8 cellular contexts compared by ENCODE assay signal in the genomic region with DNA sequence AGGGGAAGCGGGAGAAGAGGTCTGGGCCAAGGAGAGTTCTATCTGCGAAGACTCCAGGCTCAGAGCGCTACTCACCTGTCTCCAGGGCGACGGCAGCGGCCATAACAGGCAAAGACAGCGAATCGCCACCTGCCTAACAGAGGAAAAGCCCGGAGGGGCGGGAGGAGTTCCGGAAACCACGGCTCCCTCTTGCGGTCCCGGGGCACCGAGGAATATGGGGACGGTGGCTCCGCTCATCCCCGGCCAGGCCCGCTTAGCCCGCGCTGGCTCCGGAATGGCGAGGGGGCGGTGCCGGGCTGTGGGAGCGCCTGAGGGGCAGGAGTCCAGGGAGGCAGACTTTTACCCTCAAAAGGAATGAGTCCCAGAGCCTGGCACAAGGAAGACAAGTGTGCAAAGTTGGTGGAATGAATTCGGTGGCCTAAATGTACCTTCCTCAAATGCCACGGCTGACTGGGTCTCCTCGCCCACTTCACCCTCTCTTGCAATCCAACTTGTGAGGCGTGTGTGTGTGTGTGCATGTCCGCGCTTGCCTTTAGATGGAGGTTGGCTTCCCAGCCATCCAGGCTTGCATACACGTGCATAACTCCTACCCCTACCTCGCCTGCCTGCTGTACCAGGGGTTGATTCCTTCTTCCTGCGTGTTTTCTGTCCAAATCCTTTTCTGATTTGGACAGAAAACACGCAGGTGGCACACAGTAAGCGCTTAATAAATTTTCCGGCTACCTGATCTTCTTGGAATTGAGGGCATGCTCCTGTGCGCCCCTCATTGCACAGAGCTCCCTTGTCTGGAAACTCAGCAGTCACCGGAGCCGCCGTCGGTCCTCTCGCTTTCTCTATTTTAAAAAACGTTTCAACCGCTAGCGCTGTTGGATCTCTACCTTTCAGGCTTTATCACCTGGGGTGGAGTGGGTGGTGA. TPM values are rescaled to one million over a fixed set of nuclear protein-coding genes. Genes with fewer than 3 reads are reported as not detected.
DNase-seq lines count a peak whose midpoint lies in the region; ATAC-seq, FAIRE-seq and TF ChIP-seq lines count a peak whose summit lies in the region.

No MANE protein-coding gene starts in this region.

- no peak for FAIRE-seq in pancreas (lab: Jason Lieb, UNC)

- CTCF ChIA-PET in HEK293 (lab: Yijun Ruan, JAX): interaction anchor here (0.8 kb wide), 1 partner anchor 47 kb away, joined by 3 read pairs; no protein-coding TSS in a partner anchor

- H3K27ac ChIP-seq in HEK293 (ENCODE audit: extremely low read depth, low read depth, low read length) (no peak overlapping the region), pancreas (no peak overlapping the region)

- POLR2A ChIA-PET in HEK293 (lab: Yijun Ruan, JAX): no interaction called here

- intact Hi-C loops in pancreas (cut with DNase I) (no loop called here), posterior vena cava (cut with DNase I) (no loop called here)

- no peaks in the 10 kb centered on the region for H3K27me3 ChIP-seq in pancreas

- H3K4me3 ChIP-seq in HEK293 (ENCODE audit: low read depth, low read length) (peak overlapping the region; percentile 20), epithelial cell of esophagus (ENCODE audit: low read length) (peak overlapping the region; percentile 44), pancreas (peak overlapping the region in 2 of 4 donors; percentile 7 to 64), foreskin fibroblast (ENCODE audit: low read depth in 1 of 2, low read length in 2 of 2) (no peak overlapping the region)

- peak in 3 of 4 donors; percentile 12 to 61 (median 48) for ATAC-seq in pancreas
- ATAC-seq in GM21786 (IDR thresholded peaks at IDR 0.05; ENCODE audit: unreplicated experiment): no peak
- no peak for ATAC-seq in HG03457 (IDR thresholded peaks at IDR 0.05; ENCODE audit: unreplicated experiment)

- peak; percentile 71; the same call in 1 of the 2 replicates for TF ChIP-seq CTCF in HEK293 (tag by site-specific recombination; IDR thresholded peaks at IDR 0.05)
- peak; percentile 26 for TF ChIP-seq CTCF in epithelial cell of esophagus (IDR thresholded peaks at IDR 0.05; ENCODE audit: insufficient read depth, low read depth, low read length, missing control alignments)
- no peak for TF ChIP-seq CTCF in pancreas (IDR thresholded peaks at IDR 0.05)
- TF ChIP-seq CTCF in foreskin fibroblast (IDR thresholded peaks at IDR 0.05; ENCODE audit: low read depth, low read length): no peak

- no peaks in the 10 kb centered on the region for H3K9me3 ChIP-seq in HEK293 (ENCODE audit: control insufficient read depth, insufficient read depth, low read depth, low read length)
- H3K9me3 ChIP-seq in pancreas: no peaks in the 10 kb centered on the region

- H3K36me3 ChIP-seq in HEK293 (ENCODE audit: control insufficient read depth in 2 of 2, insufficient read depth in 1 of 2, low read length in 2 of 2): peaks cover 2 to 14% of the 10 kb centered on the region in 2 experiments
- peaks cover 0 to under 1% (median 0%) of the 10 kb centered on the region in 3 donors for H3K36me3 ChIP-seq in pancreas

- DNase-seq in NCI-H526 treated with DMSO at 0.1 percent for 48 hours (lab: John Stamatoyannopoulos, UW) (peak; percentile 39), epithelial cell of esophagus (ENCODE audit: low read depth) (peak; percentile 92), pancreas (peak; percentile 39 to 89 (median 72)), foreskin fibroblast (no peak), posterior vena cava (ENCODE audit: low spot score) (no peak)

- 32 to 42% methylated on average over 46 to 47 of the region's 47 CpGs for WGBS in pancreas, 2 donors

- H3K4me1 ChIP-seq in HEK293 (ENCODE audit: control insufficient read depth, insufficient read depth, low read length) (peaks cover 19% of the 10 kb centered on the region), pancreas (peaks cover 12 to 29% (median 16%) of the 10 kb centered on the region in 3 donors)

TF ChIP-seq in HEK293, 187 proteins besides CTCF, POLR2A, EP300 and RAD21 (continues in another document):
- TF ChIP-seq, protein P1, sequence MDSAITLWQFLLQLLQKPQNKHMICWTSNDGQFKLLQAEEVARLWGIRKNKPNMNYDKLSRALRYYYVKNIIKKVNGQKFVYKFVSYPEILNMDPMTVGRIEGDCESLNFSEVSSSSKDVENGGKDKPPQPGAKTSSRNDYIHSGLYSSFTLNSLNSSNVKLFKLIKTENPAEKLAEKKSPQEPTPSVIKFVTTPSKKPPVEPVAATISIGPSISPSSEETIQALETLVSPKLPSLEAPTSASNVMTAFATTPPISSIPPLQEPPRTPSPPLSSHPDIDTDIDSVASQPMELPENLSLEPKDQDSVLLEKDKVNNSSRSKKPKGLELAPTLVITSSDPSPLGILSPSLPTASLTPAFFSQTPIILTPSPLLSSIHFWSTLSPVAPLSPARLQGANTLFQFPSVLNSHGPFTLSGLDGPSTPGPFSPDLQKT (IDR thresholded peaks at IDR 0.05; ENCODE audit: borderline replicate concordance, low read depth, low read length): no peak
- no peak for TF ChIP-seq OSR2 (tag by site-specific recombination; IDR thresholded peaks at IDR 0.05)
- TF ChIP-seq ZNF600 (tag by site-specific recombination; IDR thresholded peaks at IDR 0.05): peak; percentile 80
- TF ChIP-seq ZNF169 (tag by site-specific recombination; IDR thresholded peaks at IDR 0.05): no peak
- TF ChIP-seq ZNF747 (tag by site-specific recombination; IDR thresholded peaks at IDR 0.05): no peak
- TF ChIP-seq ZNF266 (tag by site-specific recombination; IDR thresholded peaks at IDR 0.05; ENCODE audit: low read depth): no peak
- TF ChIP-seq, protein P2, sequence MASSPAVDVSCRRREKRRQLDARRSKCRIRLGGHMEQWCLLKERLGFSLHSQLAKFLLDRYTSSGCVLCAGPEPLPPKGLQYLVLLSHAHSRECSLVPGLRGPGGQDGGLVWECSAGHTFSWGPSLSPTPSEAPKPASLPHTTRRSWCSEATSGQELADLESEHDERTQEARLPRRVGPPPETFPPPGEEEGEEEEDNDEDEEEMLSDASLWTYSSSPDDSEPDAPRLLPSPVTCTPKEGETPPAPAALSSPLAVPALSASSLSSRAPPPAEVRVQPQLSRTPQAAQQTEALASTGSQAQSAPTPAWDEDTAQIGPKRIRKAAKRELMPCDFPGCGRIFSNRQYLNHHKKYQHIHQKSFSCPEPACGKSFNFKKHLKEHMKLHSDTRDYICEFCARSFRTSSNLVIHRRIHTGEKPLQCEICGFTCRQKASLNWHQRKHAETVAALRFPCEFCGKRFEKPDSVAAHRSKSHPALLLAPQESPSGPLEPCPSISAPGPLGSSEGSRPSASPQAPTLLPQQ (tag by site-specific recombination; IDR thresholded peaks at IDR 0.05): no peak
- TF ChIP-seq GLI4 (tag by site-specific recombination; IDR thresholded peaks at IDR 0.05): no peak
- no peak for TF ChIP-seq ZNF157 (tag by site-specific recombination; IDR thresholded peaks at IDR 0.05)
- no peak for TF ChIP-seq ZNF184 (tag by site-specific recombination; IDR thresholded peaks at IDR 0.05)
- TF ChIP-seq GLI2 (tag by site-specific recombination; IDR thresholded peaks at IDR 0.05; ENCODE audit: borderline replicate concordance, low read depth): no peak
- TF ChIP-seq MZF1 (tag by site-specific recombination; IDR thresholded peaks at IDR 0.05; ENCODE audit: borderline replicate concordance): peak; percentile 31; the same call in 1 of the 2 replicates
- TF ChIP-seq ZNF426 (tag by site-specific recombination; IDR thresholded peaks at IDR 0.05): no peak
- TF ChIP-seq ZNF423 (tag by site-specific recombination; IDR thresholded peaks at IDR 0.05): no peak
- TF ChIP-seq ZNF48 (tag by site-specific recombination; IDR thresholded peaks at IDR 0.05): no peak
- no peak for TF ChIP-seq ZNF785 (tag by site-specific recombination; IDR thresholded peaks at IDR 0.05)
- no peak for TF ChIP-seq ZNF140 (tag by site-specific recombination; IDR thresholded peaks at IDR 0.05)
- TF ChIP-seq ZNF23 (tag by site-specific recombination; IDR thresholded peaks at IDR 0.05; ENCODE audit: borderline replicate concordance): no peak
- peak; percentile 45; the same call in 1 of the 2 replicates for TF ChIP-seq IKZF3 (tag by site-specific recombination; IDR thresholded peaks at IDR 0.05)
- no peak for TF ChIP-seq ZNF514 (tag by site-specific recombination; IDR thresholded peaks at IDR 0.05)
- no peak for TF ChIP-seq ZNF121 (tag by site-specific recombination; IDR thresholded peaks at IDR 0.05)
- peak; percentile 27 for TF ChIP-seq SETDB1 (IDR thresholded peaks at IDR 0.05; ENCODE audit: insufficient read length, low read length)
- TF ChIP-seq ZNF623 (tag by site-specific recombination; IDR thresholded peaks at IDR 0.05): no peak
- no peak for TF ChIP-seq SCRT1 (tag by site-specific recombination; IDR thresholded peaks at IDR 0.05; ENCODE audit: borderline replicate concordance)

RNA-seq across cellular contexts. Expression of a gene that starts 3.5 kb away (rescaled TPM):
- 1 to 10 TPM in 5 of 6 donors, under 1 TPM in 1; 0.91 to 2.7 (median 2.2) TPM for total RNA-seq in pancreas
- polyA plus RNA-seq in pancreas: 1 to 10 TPM; 3.3 to 5.8 TPM
- total RNA-seq in posterior vena cava: 1 to 10 TPM in 1 of 2 donors, under 1 TPM in 1; 0.81 to 1.2 TPM

RNA-seq across cellular contexts. Expression of a gene that starts 3.7 kb away (rescaled TPM):
- total RNA-seq in pancreas: 1 to 10 TPM; 2.2 to 7.5 (median 5.6) TPM
- 10 to 100 TPM in 1 of 2 donors, 1 to 10 TPM in 1; 7.0 to 14.5 TPM for polyA plus RNA-seq in pancreas
- total RNA-seq in posterior vena cava: 10 to 100 TPM; 14.3 to 16.9 TPM

RNA-seq across cellular contexts. Expression of a gene that starts 14.2 kb away (rescaled TPM):
- 10 to 100 TPM; 24.6 to 37.4 (median 31.5) TPM for total RNA-seq in pancreas
- 10 to 100 TPM; 77.7 to 81.1 TPM for polyA plus RNA-seq in pancreas
- 10 to 100 TPM; 43.2 to 55.9 TPM for total RNA-seq in posterior vena cava

RNA-seq across cellular contexts. Expression of a gene that starts 14.6 kb away (rescaled TPM):
- total RNA-seq in pancreas (10 to 100 TPM in 1 of 6 donors, 1 to 10 TPM in 5; 4.6 to 10.6 (median 6.0) TPM), posterior vena cava (10 to 100 TPM; 17.7 to 21.6 TPM)
- 1 to 10 TPM; 4.4 to 6.4 TPM for polyA plus RNA-seq in pancreas

RNA-seq across cellular contexts. Expression of a gene that starts 58.1 kb away (rescaled TPM):
- total RNA-seq in pancreas (under 1 TPM in 2 of 6 donors, not detected in 4; 0.34 to 0.47 TPM), posterior vena cava (under 1 TPM in 1 of 2 donors, not detected in 1; 0.10 TPM)
- polyA plus RNA-seq in pancreas: under 1 TPM; 0.15 to 0.16 TPM

Comparison
In these comparisons a context has a peak if more than half of its experiments do, and no peak if none do; other contexts are left out.
1. H3K4me3 ChIP-seq: peak in HEK293 (single experiment) and epithelial cell of esophagus (single experiment); none in foreskin fibroblast (0 of 2).
2. CTCF ChIP-seq: peak in HEK293 (single experiment) and epithelial cell of esophagus (single experiment); none in pancreas (0 of 4) and foreskin fibroblast (single experiment).
3. DNase-seq: peak in NCI-H526 treated with DMSO at 0.1 percent for 48 hours (single experiment), epithelial cell of esophagus (single experiment) and pancreas (6 of 6); none in foreskin fibroblast (0 of 2) and posterior vena cava (single experiment).
4. ATAC-seq: peak in pancreas (3 of 4); none in GM21786 (single experiment) and HG03457 (single experiment).